In the genomic region with DNA sequence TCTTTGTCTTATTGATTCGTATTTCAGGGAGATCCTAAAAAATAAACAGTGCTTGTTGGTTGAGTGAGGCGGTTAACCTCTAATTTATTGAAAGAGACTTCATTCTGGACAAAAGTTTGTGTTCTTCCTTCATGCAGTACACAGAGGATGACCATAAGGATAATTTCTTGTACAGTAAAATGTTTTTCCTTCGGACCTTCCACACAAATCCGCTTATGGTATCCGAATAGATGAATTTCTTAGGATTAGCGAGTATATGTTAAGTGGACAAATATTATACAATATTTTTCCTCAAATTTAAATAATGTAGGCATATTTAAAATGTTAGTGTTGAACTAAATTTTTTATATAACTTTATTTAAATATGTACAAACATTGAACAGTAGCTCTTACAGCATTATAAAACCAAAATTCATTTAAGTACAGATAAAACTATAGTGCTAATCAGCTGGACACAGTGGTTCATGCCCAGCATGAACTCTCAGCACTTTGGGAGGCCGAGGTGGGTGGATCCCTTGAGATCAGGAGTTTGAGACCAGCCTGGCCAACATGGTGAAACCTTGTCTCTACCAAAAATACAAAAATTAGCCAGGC, we compare ENCODE assay signal across 8 cellular contexts.
A peak's percentile ranks its signal among the peaks of the same experiment; 100 is the strongest.
DNase-seq lines count a peak whose midpoint lies in the region; ATAC-seq, FAIRE-seq and TF ChIP-seq lines count a peak whose summit lies in the region.

No MANE protein-coding gene starts in this region.

- H3K27me3 ChIP-seq in BE2C (no peaks in the 10 kb centered on the region), MM.1S (replicated peaks; ENCODE audit: insufficient read depth, low read length) (peaks cover 54% of the 10 kb centered on the region), duodenal mucosa (ENCODE audit: control insufficient read depth in 1 of 2, insufficient read depth in 2 of 2, low read length in 2 of 2) (peaks cover 2 to 7% of the 10 kb centered on the region in 2 donors), neutrophil (peaks cover 14% of the 10 kb centered on the region), foreskin keratinocyte (no peaks in the 10 kb centered on the region)

- no peak overlapping the region for H3K9ac ChIP-seq in MM.1S (ENCODE audit: low read length)
- no peak overlapping the region for H3K9ac ChIP-seq in duodenal mucosa (ENCODE audit: low read depth in 1 of 2, low read length in 2 of 2)

- TF ChIP-seq CTCF in BE2C (IDR thresholded peaks at IDR 0.05; ENCODE audit: low read depth, low read length) (no peak), MM.1S (IDR thresholded peaks at IDR 0.05; ENCODE audit: low read length) (no peak), neutrophil (IDR thresholded peaks at IDR 0.05) (peak; percentile 4), foreskin keratinocyte (conservative IDR thresholded peaks at IDR 0.05) (no peak)

- H3K4me3 ChIP-seq in BE2C (ENCODE audit: low read depth, low read length) (peak overlapping the region; percentile 53), MM.1S (ENCODE audit: low read length) (no peak overlapping the region), duodenal mucosa (ENCODE audit: low read depth in 1 of 2, low read length in 2 of 2) (peak overlapping the region; percentile 56 to 58), neutrophil (ENCODE audit: low read depth in 1 of 2, low read length in 1 of 2) (peak overlapping the region; percentile 39 to 54)

- H3K79me2 ChIP-seq in MM.1S (ENCODE audit: low read length) = no peaks in the 10 kb centered on the region

- peaks cover 28% of the 10 kb centered on the region for H3F3A ChIP-seq in MM.1S (ENCODE audit: insufficient read depth, low read length)

- H4K20me1 ChIP-seq in MM.1S (ENCODE audit: insufficient read depth, low read length) = peaks cover 16% of the 10 kb centered on the region; the same call in 1 of the 2 replicates

- H3K9me2 ChIP-seq in MM.1S (replicated peaks; ENCODE audit: insufficient read depth, low read length) = no peaks in the 10 kb centered on the region

- peaks cover 12% of the 10 kb centered on the region for H3K4me1 ChIP-seq in BE2C
- peaks cover 30% of the 10 kb centered on the region for H3K4me1 ChIP-seq in MM.1S (ENCODE audit: low read length)
- peaks cover 20% of the 10 kb centered on the region in 2 donors for H3K4me1 ChIP-seq in duodenal mucosa (ENCODE audit: control insufficient read depth in 1 of 2, insufficient read depth in 2 of 2, low read length in 2 of 2)
- H3K4me1 ChIP-seq in neutrophil (ENCODE audit: control insufficient read depth in 1 of 2, insufficient read depth in 1 of 2, low read depth in 1 of 2, low read length in 1 of 2) = peaks cover 28 to 40% of the 10 kb centered on the region in 2 experiments
- peaks cover 20% of the 10 kb centered on the region for H3K4me1 ChIP-seq in foreskin keratinocyte

- H3K9me3 ChIP-seq in BE2C = no peaks in the 10 kb centered on the region
- no peaks in the 10 kb centered on the region for H3K9me3 ChIP-seq in MM.1S (replicated peaks; ENCODE audit: insufficient read depth, low read length)
- H3K9me3 ChIP-seq in duodenal mucosa (ENCODE audit: control insufficient read depth in 1 of 2, low read length in 2 of 2) = no peaks in the 10 kb centered on the region
- no peaks in the 10 kb centered on the region for H3K9me3 ChIP-seq in neutrophil

- H3K27ac ChIP-seq in MM.1S (ENCODE audit: low read length) (no peak overlapping the region), duodenal mucosa (ENCODE audit: low read depth, low read length) (no peak overlapping the region), neutrophil (peak overlapping the region; percentile 75), foreskin keratinocyte (no peak overlapping the region)

- no peak for ATAC-seq in foreskin keratinocyte
- ATAC-seq in HG03196 (IDR thresholded peaks at IDR 0.05; ENCODE audit: unreplicated experiment) = no peak

- FAIRE-seq in RCC 7860 (lab: Jason Lieb, UNC) = no peak

- no peak for DNase-seq in BE2C
- no peak for DNase-seq in MM.1S
- DNase-seq in NCI-H748 (lab: John Stamatoyannopoulos, UW; ENCODE audit: unreplicated experiment) = no peak
- no peak for DNase-seq in foreskin keratinocyte
- no peak for DNase-seq in RCC 7860 (ENCODE audit: low spot score)

- H3K36me3 ChIP-seq in BE2C = peaks cover 5% of the 10 kb centered on the region
- peaks cover under 1% of the 10 kb centered on the region; the same call in 1 of the 2 replicates for H3K36me3 ChIP-seq in MM.1S (replicated peaks; ENCODE audit: insufficient read depth, low read length)
- H3K36me3 ChIP-seq in duodenal mucosa (ENCODE audit: control insufficient read depth in 1 of 2, insufficient read depth in 2 of 2, low read length in 2 of 2) = peaks cover 0 to 4% of the 10 kb centered on the region in 2 donors
- H3K36me3 ChIP-seq in neutrophil = no peaks in the 10 kb centered on the region

- H2AFZ ChIP-seq in MM.1S (ENCODE audit: low read length) = no peak overlapping the region

- H3K4me2 ChIP-seq in MM.1S (ENCODE audit: low read depth, low read length) = peak overlapping the region; percentile 52
